Comparison of ENCODE assay signal across 27 cellular contexts in genomic region chr4:107835409-107835808, GRCh38. TPM values are rescaled to one million over a fixed set of nuclear protein-coding genes. Genes with fewer than 3 reads are reported as not detected.
DNase-seq lines count a peak whose midpoint lies in the region; ATAC-seq, FAIRE-seq and TF ChIP-seq lines count a peak whose summit lies in the region.
"Had no signal": no experiment of that assay in that cellular context is flagged by ENCODE, and none has a peak within 500 bp of the region (broad histone marks: within the 10 kb centered on the region; RNA-seq: fewer than 3 reads in every experiment).

No MANE protein-coding gene starts in this region.

- no peaks in the 10 kb centered on the region for H3K9me3 Mint-ChIP-seq in endothelial cell (ENCODE audit: unreplicated experiment)
- H3K9me3 Mint-ChIP-seq: activated CD4-positive, alpha-beta T cell treated with anti-CD3 and anti-CD28 coated beads, Interleukin-2, amount 10 ng/mL, durations not matched to agents 7 days and 5 days; activated naive CD4-positive, alpha-beta T cell treated with anti-CD3 and anti-CD28 coated beads, Interleukin-2, amount 50 U/mL, for 72 hours had no signal

- no peaks in the 10 kb centered on the region for H3K4me1 ChIP-seq in smooth muscle cell (ENCODE audit: low read depth)
- H3K4me1 ChIP-seq: parathyroid adenoma had no signal

- WGBS in smooth muscle cell (ENCODE audit: low lambda C conversion rate) = 55% methylated on average over 5 of the region's 5 CpGs

- no peaks in the 10 kb centered on the region for H3K36me3 ChIP-seq in smooth muscle cell (ENCODE audit: low read depth)
- H3K36me3 ChIP-seq: heart left ventricle, left lung, upper lobe of right lung, WERI-Rb-1 had no signal

- no peak overlapping the region for H3K4me3 ChIP-seq in smooth muscle cell
- H3K4me3 ChIP-seq: GM12878, heart left ventricle, left lung, upper lobe of right lung had no signal

- TF ChIP-seq CTCF in smooth muscle cell (IDR thresholded peaks at IDR 0.05; ENCODE audit: borderline replicate concordance, insufficient read depth, poor library complexity, severe bottlenecking) = no peak
- no peak for TF ChIP-seq CTCF in endothelial cell (IDR thresholded peaks at IDR 0.05; ENCODE audit: unreplicated experiment)

- no peaks in the 10 kb centered on the region for H3K27me3 Mint-ChIP-seq in endothelial cell (ENCODE audit: unreplicated experiment)

- H3K27ac ChIP-seq in smooth muscle cell (ENCODE audit: low read depth) = peak overlapping the region; percentile 34
- H3K27ac ChIP-seq: HL-60, parathyroid adenoma, RWPE1, upper lobe of right lung, WERI-Rb-1 had no signal

- H4K20me1 ChIP-seq in smooth muscle cell (ENCODE audit: low read depth) = peaks cover 24% of the 10 kb centered on the region

- DNase-seq in Caki2 (ENCODE audit: low read depth) = peak; percentile 35
- peak; percentile 7 for DNase-seq in RCC 7860 (ENCODE audit: low spot score)
- peak; percentile 70 for DNase-seq in fibroblast of peridontal ligament (ENCODE audit: extremely low read depth)
- no peak for DNase-seq in smooth muscle cell (lab: John Stamatoyannopoulos, UW; ENCODE audit: unreplicated experiment)
- no peak for DNase-seq in NCI-H345 treated with DMSO at 0.1 percent for 48 hours (lab: John Stamatoyannopoulos, UW; ENCODE audit: unreplicated experiment)
- DNase-seq in endothelial cell (ENCODE audit: low spot score) = no peak
- DNase-seq: activated CD4-positive, alpha-beta T cell treated with anti-CD3 and anti-CD28 coated beads, Interleukin-2, amount 10 ng/mL, durations not matched to agents 7 days and 5 days; activated CD8-positive, alpha-beta memory T cell treated with anti-CD3 and anti-CD28 coated beads, Interleukin-2, amount 10 ng/mL, durations not matched to agents 7 days and 5 days; CD8-positive, alpha-beta memory T cell; heart left ventricle; left lung; NCI-H1105 treated with DMSO at 0.1 percent for 48 hours; NCI-H526; nephron progenitor cell; SK-N-SH; upper lobe of right lung; WERI-Rb-1 had no signal

- H3K9me3 ChIP-seq in smooth muscle cell (replicated peaks; ENCODE audit: low read depth) = no peaks in the 10 kb centered on the region
- H3K9me3 ChIP-seq: left lung, SK-N-SH, upper lobe of right lung had no signal

- no peak for ATAC-seq in HG02938 (IDR thresholded peaks at IDR 0.05; ENCODE audit: unreplicated experiment)
- ATAC-seq: activated CD8-positive, alpha-beta memory T cell treated with anti-CD3 and anti-CD28 coated beads, Interleukin-2, amount 10 ng/mL, durations not matched to agents 7 days and 5 days; activated naive CD4-positive, alpha-beta T cell treated with anti-CD3 and anti-CD28 coated beads, Interleukin-2, amount 50 U/mL, for 72 hours; GM12878; heart left ventricle; HepG2; left lung; sciatic nerve; upper lobe of right lung had no signal

- H3K27me3 ChIP-seq in smooth muscle cell (ENCODE audit: low read depth) = no peaks in the 10 kb centered on the region
- H3K27me3 ChIP-seq: heart left ventricle, left lung, upper lobe of right lung had no signal

- H3K27ac Mint-ChIP-seq in endothelial cell (ENCODE audit: unreplicated experiment) = no peak overlapping the region
- H3K27ac Mint-ChIP-seq: activated CD4-positive, alpha-beta T cell treated with anti-CD3 and anti-CD28 coated beads, Interleukin-2, amount 10 ng/mL, durations not matched to agents 7 days and 5 days; activated CD8-positive, alpha-beta memory T cell treated with anti-CD3 and anti-CD28 coated beads, Interleukin-2, amount 10 ng/mL, durations not matched to agents 7 days and 5 days; activated naive CD4-positive, alpha-beta T cell treated with anti-CD3 and anti-CD28 coated beads, Interleukin-2, amount 50 U/mL, for 72 hours; CD8-positive, alpha-beta memory T cell; mesothelial cell of epicardium; nephron progenitor cell had no signal

- H3K4me2 ChIP-seq in smooth muscle cell = peak overlapping the region; percentile 7
- H3K4me2 ChIP-seq: SK-N-SH had no signal

- no peak overlapping the region for H2AFZ ChIP-seq in smooth muscle cell (ENCODE audit: low read depth)
- H2AFZ ChIP-seq: parathyroid adenoma had no signal

- H3K9ac ChIP-seq in smooth muscle cell (ENCODE audit: low read depth) = no peak overlapping the region
- H3K9ac ChIP-seq: parathyroid adenoma, SK-N-SH had no signal

- H3K36me3 Mint-ChIP-seq in endothelial cell (ENCODE audit: low read depth, unreplicated experiment) = no peaks in the 10 kb centered on the region
- H3K36me3 Mint-ChIP-seq: activated CD8-positive, alpha-beta memory T cell treated with anti-CD3 and anti-CD28 coated beads, Interleukin-2, amount 10 ng/mL, durations not matched to agents 7 days and 5 days; activated naive CD4-positive, alpha-beta T cell treated with anti-CD3 and anti-CD28 coated beads, Interleukin-2, amount 50 U/mL, for 72 hours; CD8-positive, alpha-beta memory T cell had no signal

- H3F3A ChIP-seq in smooth muscle cell (ENCODE audit: low read depth) = no peaks in the 10 kb centered on the region

- H3K4me3 Mint-ChIP-seq in endothelial cell (ENCODE audit: unreplicated experiment) = no peak overlapping the region
- H3K4me3 Mint-ChIP-seq: activated CD4-positive, alpha-beta T cell treated with anti-CD3 and anti-CD28 coated beads, Interleukin-2, amount 10 ng/mL, durations not matched to agents 7 days and 5 days; activated CD8-positive, alpha-beta memory T cell treated with anti-CD3 and anti-CD28 coated beads, Interleukin-2, amount 10 ng/mL, durations not matched to agents 7 days and 5 days; CD8-positive, alpha-beta memory T cell; mesothelial cell of epicardium; nephron progenitor cell had no signal

- peak; percentile 15 for FAIRE-seq in RCC 7860 (lab: Jason Lieb, UNC)
- FAIRE-seq: astrocyte, GM12878, HepG2 had no signal

- H3K4me1 Mint-ChIP-seq in endothelial cell (ENCODE audit: unreplicated experiment) = no peaks in the 10 kb centered on the region
- H3K4me1 Mint-ChIP-seq: activated CD4-positive, alpha-beta T cell treated with anti-CD3 and anti-CD28 coated beads, Interleukin-2, amount 10 ng/mL, durations not matched to agents 7 days and 5 days; activated CD8-positive, alpha-beta memory T cell treated with anti-CD3 and anti-CD28 coated beads, Interleukin-2, amount 10 ng/mL, durations not matched to agents 7 days and 5 days; CD8-positive, alpha-beta memory T cell; mesothelial cell of epicardium; nephron progenitor cell had no signal

- in situ Hi-C loops in Caki2 (cut with HindIII; ENCODE audit: low pct_unique_long_range_greater_than_20kb, low sequenced_read_pairs) = no loop called here

- peaks cover 58% of the 10 kb centered on the region for H3K79me2 ChIP-seq in smooth muscle cell (ENCODE audit: low read depth)
- H3K79me2 ChIP-seq: parathyroid adenoma had no signal

RNA-seq across cellular contexts. Expression of gene SGMS2, which starts 10.7 kb away (rescaled TPM):
- total RNA-seq in Caki2 (2014; rRNA removed; shearing (Covaris generic); ENCODE audit: low replicate concordance) = 9.3 and 47.4 TPM in 2 replicates
- total RNA-seq in smooth muscle cell (55.5 and 82.7 TPM in 2 replicates), endothelial cell (ENCODE audit: unreplicated experiment) (0.26 TPM)
- polyA plus RNA-seq in smooth muscle cell = 16.2 and 24.7 TPM in 2 replicates
- polyA plus RNA-seq: CD8-positive, alpha-beta memory T cell had no signal

Comparison
In these comparisons a context has a peak if more than half of its experiments do, and no peak if none do; other contexts are left out.
1. DNase-seq: peak in Caki2 (single experiment), RCC 7860 (single experiment) and fibroblast of peridontal ligament (single experiment); none in smooth muscle cell (single experiment), NCI-H345 treated with DMSO at 0.1 percent for 48 hours (single experiment) and endothelial cell (single experiment).